8 cellular contexts compared by ENCODE assay signal in the genomic region with DNA sequence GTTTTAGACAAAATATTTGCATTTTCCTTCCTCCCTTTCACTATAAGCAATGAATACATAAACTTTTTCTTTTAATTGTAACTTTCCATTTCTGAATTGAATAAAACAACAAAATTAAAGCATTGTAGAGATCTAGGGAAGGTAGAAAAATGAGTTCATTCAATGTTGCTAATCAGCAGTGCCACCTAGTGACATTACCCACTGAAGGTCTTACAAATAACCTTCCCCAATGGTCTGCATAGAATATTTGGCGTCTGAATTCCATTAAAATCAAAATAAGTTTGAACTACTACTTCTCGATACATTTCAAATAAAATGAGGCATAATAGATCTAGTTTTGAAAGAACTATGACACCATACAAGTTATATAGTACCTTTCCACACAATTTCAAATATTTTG. TPM values are rescaled to one million over a fixed set of nuclear protein-coding genes. Genes with fewer than 3 reads are reported as not detected.
DNase-seq lines count a peak whose midpoint lies in the region; ATAC-seq, FAIRE-seq and TF ChIP-seq lines count a peak whose summit lies in the region.

No MANE protein-coding gene starts in this region.

- H3K36me3 Mint-ChIP-seq in natural killer cell: peaks cover 32% of the 10 kb centered on the region

- intact Hi-C loops in natural killer cell (cut with micrococcal nuclease): no loop called here

- in situ Hi-C loops in GM13976 (cut with MboI; ENCODE audit: low sequenced_read_pairs, unreplicated experiment): no loop called here

- DNase-seq in AG04449 (ENCODE audit: low read depth, low spot score): no peak
- no peak for DNase-seq in GM13976 (ENCODE audit: low spot score)
- peak; percentile 35 for DNase-seq in RCC 7860 (ENCODE audit: low spot score)
- peak; percentile 52 to 80 for DNase-seq in foreskin fibroblast
- no peak for DNase-seq in stimulated activated CD8-positive, alpha-beta memory T cell treated with anti-CD3 and anti-CD28 coated beads, Interleukin-4, amount 100 ng/mL, for 48 hours
- no peak for DNase-seq in natural killer cell
- no peak for DNase-seq in mesenteric fat pad (ENCODE audit: low spot score)

- FAIRE-seq in RCC 7860 (lab: Jason Lieb, UNC): peak; percentile 75

- no peak overlapping the region for H3K27ac Mint-ChIP-seq in natural killer cell

- CTCF ChIA-PET in AG04449 (lab: Yijun Ruan, JAX): interaction anchor here (0.7 to 2.0 kb wide), 10 partner anchors 11 to 768 kb away, joined by 3 to 17 read pairs (median 4); no protein-coding TSS in a partner anchor

- no peaks in the 10 kb centered on the region for H3K9me3 Mint-ChIP-seq in natural killer cell

- POLR2A ChIA-PET in AG04449 (lab: Yijun Ruan, JAX): no interaction called here

- no peaks in the 10 kb centered on the region for H3K4me1 Mint-ChIP-seq in natural killer cell

- TF ChIP-seq CTCF in AG04449 (IDR thresholded peaks at IDR 0.05; ENCODE audit: insufficient read depth, low read length, missing control alignments) (peak; percentile 58), GM13976 (IDR thresholded peaks at IDR 0.05; ENCODE audit: borderline replicate concordance, control extremely low read depth, extremely low read depth, insufficient read depth, missing control alignments) (peak; percentile 38), foreskin fibroblast (IDR thresholded peaks at IDR 0.05; ENCODE audit: low read depth, low read length) (peak; percentile 56), natural killer cell (IDR thresholded peaks at IDR 0.05) (no peak)

- ATAC-seq in natural killer cell (no peak), GM21528 (IDR thresholded peaks at IDR 0.05; ENCODE audit: low FRiP score, unreplicated experiment) (no peak)

- no peak overlapping the region for H3K4me3 ChIP-seq in AG04449 (ENCODE audit: low read depth, low read length)
- H3K4me3 ChIP-seq in foreskin fibroblast (ENCODE audit: low read depth in 1 of 2, low read length in 2 of 2): no peak overlapping the region

- H3K4me3 Mint-ChIP-seq in natural killer cell: no peak overlapping the region

- no peaks in the 10 kb centered on the region for H3K27me3 Mint-ChIP-seq in natural killer cell (ENCODE audit: low read depth in 2 of 2)

RNA-seq across cellular contexts. Expression of a gene that starts 19.6 kb away (rescaled TPM):
- total RNA-seq in natural killer cell: 10 to 100 TPM; 16.6 to 18.3 (median 16.7) TPM
- 57.2 TPM for total RNA-seq in mesenteric fat pad

RNA-seq across cellular contexts. Expression of a gene that starts 32.3 kb away (rescaled TPM):
- total RNA-seq in natural killer cell (1 to 10 TPM in 1 of 3 donors, under 1 TPM in 1, not detected in 1; 0.97 to 1.1 TPM), mesenteric fat pad (3.2 TPM)

Comparison
In these comparisons a context has a peak if more than half of its experiments do, and no peak if none do; other contexts are left out.
1. DNase-seq: peak in RCC 7860 (single experiment) and foreskin fibroblast (2 of 2); none in AG04449 (single experiment), GM13976 (single experiment), stimulated activated CD8-positive, alpha-beta memory T cell treated with anti-CD3 and anti-CD28 coated beads, Interleukin-4, amount 100 ng/mL, for 48 hours (single experiment), natural killer cell (single experiment) and mesenteric fat pad (single experiment).